Comparison of ENCODE assay signal across 3 cellular contexts in the genomic region with DNA sequence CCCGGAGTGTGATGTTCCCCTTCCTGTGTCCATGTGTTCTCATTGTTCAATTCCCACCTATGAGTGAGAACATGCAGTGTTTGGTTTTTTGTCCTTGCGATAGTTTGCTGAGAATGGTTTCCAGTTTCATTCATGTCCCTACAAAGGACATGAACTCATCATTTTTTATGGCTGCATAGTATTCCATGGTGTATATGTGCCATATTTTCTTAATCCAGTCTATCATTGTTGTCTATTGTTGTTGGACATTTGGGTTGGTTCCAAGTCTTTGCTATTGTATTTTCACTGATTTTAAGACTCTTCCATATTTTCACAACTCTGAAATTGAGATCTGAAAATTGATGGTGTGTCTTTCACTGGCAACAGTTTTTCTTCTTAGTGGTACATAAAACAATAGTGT.
A peak's percentile ranks its signal among the peaks of the same experiment; 100 is the strongest.
DNase-seq lines count a peak whose midpoint lies in the region; ATAC-seq, FAIRE-seq and TF ChIP-seq lines count a peak whose summit lies in the region.
"Not testable (repeated sequence)": the region's sequence is repeated elsewhere in the genome, so short reads cannot be mapped to it uniquely, and the experiment has no call there.

No MANE protein-coding gene starts in this region.

- not testable (repeated sequence) for H4K20me1 ChIP-seq in K562 (replicated peaks; ENCODE audit: control insufficient read depth, insufficient read depth, low read length)

- H3K27me3 ChIP-seq in K562 (ENCODE audit: control insufficient read depth in 2 of 2, insufficient read depth in 2 of 2, low read length in 2 of 2) = not testable (repeated sequence)

- not testable (repeated sequence) for TF ChIP-seq POLR2A in K562 (conservative IDR thresholded peaks at IDR 0.05)

- H3K9me3 ChIP-seq in HEK293 (ENCODE audit: control insufficient read depth, insufficient read depth, low read depth, low read length); K562 (replicated peaks; ENCODE audit: control insufficient read depth, insufficient read depth, low read depth, low read length): not testable (repeated sequence)

- not testable (repeated sequence) for BruUV-seq in K562 (replicated peaks; lab: Mats Ljungman, UMichigan)

- CTCF ChIA-PET in HEK293 (lab: Yijun Ruan, JAX); K562 (lab: Yijun Ruan, JAX; ENCODE audit: low intra/inter-chr PET ratio): not testable (repeated sequence)

- not testable (repeated sequence) for ATAC-seq in K562

- not testable (repeated sequence) for DNase-seq in D721Med (ENCODE audit: insufficient read length, low spot score); K562 (ENCODE audit: extremely low read depth in 1 of 4, low spot score in 3 of 4)

- H3K9ac ChIP-seq in K562 (ENCODE audit: insufficient read depth in 1 of 2, low read depth in 2 of 2, low read length in 2 of 2) = not testable (repeated sequence)

- H3K4me1 ChIP-seq in HEK293 (ENCODE audit: control insufficient read depth, insufficient read depth, low read length); K562 (replicated peaks in 1 of 2; ENCODE audit: control insufficient read depth in 2 of 2, insufficient read depth in 2 of 2, low read length in 2 of 2): not testable (repeated sequence)

- TF ChIP-seq CTCF in D721Med (IDR thresholded peaks at IDR 0.05; ENCODE audit: insufficient read depth, missing control alignments); HEK293 (tag by site-specific recombination; IDR thresholded peaks at IDR 0.05); K562 (IDR thresholded peaks at IDR 0.05 in 2 of 3, conservative IDR thresholded peaks at IDR 0.05 in 1 of 3; ENCODE audit: insufficient read depth in 2 of 3, low read depth in 1 of 3, low read length in 3 of 3): not testable (repeated sequence)

- in situ Hi-C loops in K562 (cut with MboI) = not testable (repeated sequence)

- not testable (repeated sequence) for H3K79me2 ChIP-seq in K562 (ENCODE audit: control insufficient read depth, insufficient read depth, low read length)

- WGBS in K562 (ENCODE audit: insufficient coverage, low coverage, missing lambda C conversion rate) = no CpG with 5 or more reads among the region's 2 CpGs

- not testable (repeated sequence) for H3K4me3 ChIP-seq in HEK293 (ENCODE audit: low read depth, low read length); K562

- TF ChIP-seq RAD21 in K562 (CRISPR knock-in tag; conservative IDR thresholded peaks at IDR 0.05 in 1 of 2, IDR thresholded peaks at IDR 0.05 in 1 of 2) = not testable (repeated sequence)

- not testable (repeated sequence) for H3K9me1 ChIP-seq in K562 (ENCODE audit: control insufficient read depth, insufficient read depth, low read length)

- not testable (repeated sequence) for TF ChIP-seq EP300 in K562 (IDR thresholded peaks at IDR 0.05; ENCODE audit: low read length)

- H3K36me3 ChIP-seq in HEK293 (ENCODE audit: control insufficient read depth in 2 of 2, insufficient read depth in 1 of 2, low read length in 2 of 2) = peaks cover 9 to 71% of the 10 kb centered on the region in 2 experiments
- H3K36me3 ChIP-seq in K562 (ENCODE audit: control insufficient read depth, insufficient read depth, low read length) = peaks cover 68% of the 10 kb centered on the region

- not testable (repeated sequence) for H3K4me2 ChIP-seq in K562 (ENCODE audit: insufficient read depth, low read length)

- H2AFZ ChIP-seq in K562 (ENCODE audit: low read depth, low read length) = not testable (repeated sequence)

- peak; percentile 78 for FAIRE-seq in D721Med (lab: Jason Lieb, UNC)
- not testable (repeated sequence) for FAIRE-seq in K562 (lab: Jason Lieb, UNC)

- intact Hi-C loops in K562 (cut with micrococcal nuclease) = not testable (repeated sequence)

- POLR2A ChIA-PET in HEK293 (lab: Yijun Ruan, JAX); K562 (lab: Yijun Ruan, JAX): not testable (repeated sequence)

- H3K27ac ChIP-seq in HEK293 (ENCODE audit: extremely low read depth, low read depth, low read length); K562 (ENCODE audit: extremely low read depth, low read depth, low read length): not testable (repeated sequence)

TF ChIP-seq in HEK293, 187 proteins besides CTCF, POLR2A, EP300 and RAD21:
- peak; percentile 94 for TF ChIP-seq ZNF146 (tag by site-specific recombination; IDR thresholded peaks at IDR 0.05)
- TF ChIP-seq, protein P1, sequence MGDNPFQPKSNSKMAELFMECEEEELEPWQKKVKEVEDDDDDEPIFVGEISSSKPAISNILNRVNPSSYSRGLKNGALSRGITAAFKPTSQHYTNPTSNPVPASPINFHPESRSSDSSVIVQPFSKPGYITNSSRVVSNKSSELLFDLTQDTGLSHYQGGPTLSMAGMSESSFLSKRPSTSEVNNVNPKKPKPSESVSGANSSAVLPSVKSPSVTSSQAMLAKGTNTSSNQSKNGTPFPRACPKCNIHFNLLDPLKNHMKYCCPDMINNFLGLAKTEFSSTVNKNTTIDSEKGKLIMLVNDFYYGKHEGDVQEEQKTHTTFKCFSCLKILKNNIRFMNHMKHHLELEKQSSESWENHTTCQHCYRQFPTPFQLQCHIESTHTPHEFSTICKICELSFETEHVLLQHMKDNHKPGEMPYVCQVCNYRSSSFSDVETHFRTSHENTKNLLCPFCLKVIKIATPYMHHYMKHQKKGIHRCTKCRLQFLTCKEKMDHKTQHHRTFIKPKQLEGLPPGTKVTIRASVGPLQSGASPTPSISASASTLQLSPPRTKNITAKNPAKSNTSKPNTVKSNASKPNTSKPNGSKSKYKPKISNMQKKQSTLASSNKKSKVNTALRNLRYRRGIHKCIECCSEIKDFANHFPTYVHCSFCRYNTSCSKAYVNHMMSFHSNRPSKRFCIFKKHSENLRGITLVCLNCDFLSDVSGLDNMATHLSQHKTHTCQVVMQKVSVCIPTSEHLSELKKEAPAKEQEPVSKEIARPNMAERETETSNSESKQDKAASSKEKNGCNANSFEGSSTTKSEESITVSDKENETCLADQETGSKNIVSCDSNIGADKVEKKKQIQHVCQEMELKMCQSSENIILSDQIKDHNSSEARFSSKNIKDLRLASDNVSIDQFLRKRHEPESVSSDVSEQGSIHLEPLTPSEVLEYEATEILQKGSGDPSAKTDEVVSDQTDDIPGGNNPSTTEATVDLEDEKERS (tag by site-specific recombination; IDR thresholded peaks at IDR 0.05) = 0 out of 2 replicates have a peak, but pooled peaks have one; percentile 42

TF ChIP-seq in K562, 482 proteins besides CTCF, POLR2A, EP300 and RAD21:
- TF ChIP-seq ZNF146 (CRISPR knock-in tag; IDR thresholded peaks at IDR 0.05; ENCODE audit: unreplicated experiment) = peak; percentile 70
TF ChIP-seq in K562: peak in this region for 1; not testable (repeated sequence) for 481.
